8 cellular contexts compared by ENCODE assay signal in the genomic region with DNA sequence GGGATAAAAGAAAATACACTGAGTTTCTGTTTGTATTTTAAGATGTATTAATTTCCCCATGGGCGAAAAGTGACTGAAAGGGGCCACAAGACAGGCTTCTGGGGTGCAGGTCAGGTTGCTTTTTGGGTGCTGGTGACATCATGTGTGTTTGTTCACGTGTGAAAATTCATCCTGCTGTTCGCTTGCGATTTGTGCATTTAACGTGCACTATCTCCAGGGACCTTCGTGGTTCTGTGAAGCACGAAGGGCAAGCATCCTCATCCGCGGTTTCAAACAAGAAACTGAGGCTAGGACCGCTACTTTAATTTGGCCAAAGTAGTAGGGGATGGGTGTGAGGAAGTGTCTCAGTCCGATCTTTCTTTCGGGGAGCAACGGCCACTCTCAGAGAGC. TPM values are rescaled to one million over a fixed set of nuclear protein-coding genes. Genes with fewer than 3 reads are reported as not detected.
DNase-seq lines count a peak whose midpoint lies in the region; ATAC-seq, FAIRE-seq and TF ChIP-seq lines count a peak whose summit lies in the region.

No MANE protein-coding gene starts in this region.

- TF ChIP-seq CTCF in HepG2 (CRISPR knock-in tag; IDR thresholded peaks at IDR 0.05) (no peak), transverse colon (IDR thresholded peaks at IDR 0.05) (no peak)

- peaks cover 28% of the 10 kb centered on the region for H3K79me2 ChIP-seq in HepG2 (ENCODE audit: insufficient read depth, low read length)

- no TSS peak for BruUV-seq in HepG2 (replicated peaks; lab: Mats Ljungman, UMichigan)

- H3K27me3 ChIP-seq in HepG2 (ENCODE audit: control insufficient read depth in 1 of 2, insufficient read depth in 2 of 2, low read length in 2 of 2), result no peaks in the 10 kb centered on the region; a peak in 1 of 5 replicates
- no peaks in the 10 kb centered on the region for H3K27me3 ChIP-seq in transverse colon

- H3K27me3 Mint-ChIP-seq in activated T-cell treated with anti-CD3 and anti-CD28 coated beads, Interleukin-2, amount 50 U/mL, for 72 hours (ENCODE audit: low read depth), result peaks cover 24% of the 10 kb centered on the region
- peaks cover 16% of the 10 kb centered on the region for H3K27me3 Mint-ChIP-seq in activated T-helper 2 cell treated with anti-CD3 and anti-CD28 coated beads, Interferon-gamma antibody, Interleukin-2, Interleukin-4, amounts not matched to agents 10 μg/mL and 5 μg/mL and 100 μg/mL, durations not matched to agents 14 hours and 24 hours and 36 hours (ENCODE audit: low read depth)

- no peaks in the 10 kb centered on the region for H3K9me3 Mint-ChIP-seq in activated T-cell treated with anti-CD3 and anti-CD28 coated beads, Interleukin-2, amount 50 U/mL, for 72 hours
- no peaks in the 10 kb centered on the region for H3K9me3 Mint-ChIP-seq in activated T-helper 2 cell treated with anti-CD3 and anti-CD28 coated beads, Interferon-gamma antibody, Interleukin-2, Interleukin-4, amounts not matched to agents 10 μg/mL and 5 μg/mL and 100 μg/mL, durations not matched to agents 14 hours and 24 hours and 36 hours

- 0 out of 2 replicates have a peak, but pooled peaks cover 8% of the 10 kb centered on the region for H4K20me1 ChIP-seq in HepG2 (ENCODE audit: insufficient read depth, low read length)

- no peaks in the 10 kb centered on the region for H3K9me3 ChIP-seq in HepG2 (ENCODE audit: low read length)
- no peaks in the 10 kb centered on the region for H3K9me3 ChIP-seq in transverse colon

- H3K4me1 Mint-ChIP-seq in activated T-cell treated with anti-CD3 and anti-CD28 coated beads, Interleukin-2, amount 50 U/mL, for 72 hours (ENCODE audit: low read depth), result peaks cover 16% of the 10 kb centered on the region
- H3K4me1 Mint-ChIP-seq in activated T-helper 2 cell treated with anti-CD3 and anti-CD28 coated beads, Interferon-gamma antibody, Interleukin-2, Interleukin-4, amounts not matched to agents 10 μg/mL and 5 μg/mL and 100 μg/mL, durations not matched to agents 14 hours and 24 hours and 36 hours (ENCODE audit: low read depth), result peaks cover 10% of the 10 kb centered on the region

- H3K4me1 ChIP-seq in HepG2 (ENCODE audit: insufficient read depth, low read length) (peaks cover 35% of the 10 kb centered on the region), transverse colon (peaks cover 3 to 34% (median 27%) of the 10 kb centered on the region in 4 donors)

- H3K27ac ChIP-seq in HepG2 (ENCODE audit: extremely low read length, insufficient read depth, low read length), result peak overlapping the region; percentile 67
- H3K27ac ChIP-seq in transverse colon, result peak overlapping the region; percentile 84 to 92 (median 91)

- no peak overlapping the region for H3K27ac Mint-ChIP-seq in activated T-cell treated with anti-CD3 and anti-CD28 coated beads, Interleukin-2, amount 50 U/mL, for 72 hours
- peak overlapping the region; percentile 59 for H3K27ac Mint-ChIP-seq in activated T-helper 2 cell treated with anti-CD3 and anti-CD28 coated beads, Interferon-gamma antibody, Interleukin-2, Interleukin-4, amounts not matched to agents 10 μg/mL and 5 μg/mL and 100 μg/mL, durations not matched to agents 14 hours and 24 hours and 36 hours

- no peak overlapping the region for H2AFZ ChIP-seq in HepG2 (ENCODE audit: low read length)

- in situ Hi-C loops in HepG2 (cut with HindIII; ENCODE audit: extremely low pct_ligation_motif_present, low pct_unique_long_range_greater_than_20kb), result loop anchor here (5.0 kb wide), 3 partner anchors 72 to 142 kb away; no protein-coding TSS in a partner anchor
- in situ Hi-C loops in transverse colon (cut with MboI; ENCODE audit: low pct_ligation_motif_present in 1 of 4, low pct_unique_long_range_greater_than_20kb in 1 of 4, low sequenced_read_pairs in 3 of 4), result no loop called here

- H3K4me3 Mint-ChIP-seq in activated T-cell treated with anti-CD3 and anti-CD28 coated beads, Interleukin-2, amount 50 U/mL, for 72 hours, result peak overlapping the region; percentile 87 to 99
- peak overlapping the region; percentile 81 for H3K4me3 Mint-ChIP-seq in activated T-helper 2 cell treated with anti-CD3 and anti-CD28 coated beads, Interferon-gamma antibody, Interleukin-2, Interleukin-4, amounts not matched to agents 10 μg/mL and 5 μg/mL and 100 μg/mL, durations not matched to agents 14 hours and 24 hours and 36 hours (ENCODE audit: low read depth)

- FAIRE-seq in HepG2 (lab: Jason Lieb, UNC) (no peak), RCC 7860 (lab: Jason Lieb, UNC) (no peak)

- DNase-seq in activated T-cell treated with anti-CD3 and anti-CD28 coated beads, Interleukin-2, amount 50 U/mL, for 72 hours, result no peak
- DNase-seq in activated T-cell treated with anti-CD3 and anti-CD28 coated beads, Interleukin-2, amount 50 U/mL, for 1 hour, result no peak
- no peak for DNase-seq in activated T-helper 2 cell treated with anti-CD3 and anti-CD28 coated beads, Interferon-gamma antibody, Interleukin-2, Interleukin-4, amounts not matched to agents 10 μg/mL and 5 μg/mL and 100 μg/mL, durations not matched to agents 14 hours and 24 hours and 36 hours (ENCODE audit: low spot score)
- DNase-seq in HepG2 (ENCODE audit: low spot score) (no peak), transverse colon (no peak), RCC 7860 (ENCODE audit: low spot score) (no peak), COLO829 (ENCODE audit: low spot score) (no peak), NCI-H2029 treated with DMSO at 0.1 percent for 48 hours (lab: John Stamatoyannopoulos, UW) (no peak)

- intact Hi-C loops in activated T-helper 2 cell treated with anti-CD3 and anti-CD28 coated beads, Interferon-gamma antibody, Interleukin-2, Interleukin-4, amounts not matched to agents 10 μg/mL and 5 μg/mL and 100 μg/mL, durations not matched to agents 14 hours and 24 hours and 36 hours (cut with micrococcal nuclease), result loop anchor here (5.0 kb wide), 2 partner anchors 63 to 1142 kb away; partner anchors contain the start of gene RNU6-1
- intact Hi-C loops in HepG2 (cut with micrococcal nuclease; ENCODE audit: unreplicated experiment) (loop anchor here (5.0 kb wide), 1 partner anchor 142 kb away; no protein-coding TSS in a partner anchor), transverse colon (cut with DNase I; ENCODE audit: low total_unique reads) (loop anchor here (5.0 kb wide), 3 partner anchors 72 to 152 kb away; no protein-coding TSS in a partner anchor)

- H3K4me2 ChIP-seq in HepG2 (ENCODE audit: low read depth, low read length), result peak overlapping the region; percentile 99

- TF ChIP-seq POLR2A in HepG2 (IDR thresholded peaks at IDR 0.05; ENCODE audit: insufficient read depth in 1 of 2, low read depth in 2 of 2, low read length in 2 of 2), result no peak
- no peak for TF ChIP-seq POLR2A in transverse colon (IDR thresholded peaks at IDR 0.05)

- 14% methylated on average over 13 of the region's 13 CpGs for WGBS in HepG2 (ENCODE audit: low lambda C conversion rate)
- WGBS in transverse colon (ENCODE audit: low coverage in 1 of 2), 2 donors, result 9 to 38% methylated on average over 1 to 13 of the region's 13 CpGs

- POLR2A ChIA-PET in HepG2 (lab: Yijun Ruan, JAX), result interaction anchor here (0.6 to 6.0 kb wide), 10 partner anchors 14 to 195 kb away, joined by 3 to 96 read pairs (median 4); partner anchors contain the start of genes RPL4 and ZWILCH

- TF ChIP-seq EP300 in HepG2 (IDR thresholded peaks at IDR 0.05; ENCODE audit: low read depth in 2 of 2, low read length in 2 of 2), result no peak
- TF ChIP-seq EP300 in HepG2 (CRISPR knock-in tag; IDR thresholded peaks at IDR 0.05; ENCODE audit: borderline replicate concordance), result no peak
- no peak for TF ChIP-seq EP300 in transverse colon (IDR thresholded peaks at IDR 0.05; ENCODE audit: low read depth)

- TF ChIP-seq RAD21 in HepG2 (CRISPR knock-in tag; IDR thresholded peaks at IDR 0.05), result no peak

- H3K4me3 ChIP-seq in HepG2 (replicated peaks in 1 of 3; ENCODE audit: insufficient read depth in 1 of 3, low read depth in 2 of 3, low read length in 3 of 3) (peak overlapping the region; percentile 72 to 82 (median 80)), transverse colon (peak overlapping the region; percentile 31 to 78 (median 73))

- CTCF ChIA-PET in HepG2 (lab: Yijun Ruan, JAX; ENCODE audit: low intra/inter-chr PET ratio, low total read pairs), result no interaction called here

- H3K36me3 Mint-ChIP-seq in activated T-cell treated with anti-CD3 and anti-CD28 coated beads, Interleukin-2, amount 50 U/mL, for 72 hours (ENCODE audit: insufficient read depth in 2 of 2), result peaks cover 2% of the 10 kb centered on the region in 2 donors
- H3K36me3 Mint-ChIP-seq in activated T-helper 2 cell treated with anti-CD3 and anti-CD28 coated beads, Interferon-gamma antibody, Interleukin-2, Interleukin-4, amounts not matched to agents 10 μg/mL and 5 μg/mL and 100 μg/mL, durations not matched to agents 14 hours and 24 hours and 36 hours (ENCODE audit: low read depth), result no peaks in the 10 kb centered on the region

- no peak for ATAC-seq in activated T-cell treated with anti-CD3 and anti-CD28 coated beads, Interleukin-2, amount 50 U/mL, for 72 hours (replicated peaks in 1 of 2)
- no peak for ATAC-seq in HepG2

- H3K36me3 ChIP-seq in HepG2 (replicated peaks in 1 of 2; ENCODE audit: control insufficient read depth in 1 of 2, insufficient read depth in 2 of 2, low read length in 2 of 2), result no peaks in the 10 kb centered on the region
- no peaks in the 10 kb centered on the region for H3K36me3 ChIP-seq in transverse colon

- peak overlapping the region; percentile 77 for H3K9ac ChIP-seq in HepG2 (ENCODE audit: insufficient read depth, low read depth, low read length)

RNA-seq across cellular contexts. Expression of gene SMAD6, which starts 1.6 kb away (rescaled TPM):
- total RNA-seq in activated T-cell treated with anti-CD3 and anti-CD28 coated beads, Interleukin-2, amount 50 U/mL, for 72 hours, result under 1 TPM; 0.31 to 0.35 TPM
- 0.43 and 0.57 TPM in 2 replicates for total RNA-seq in activated T-helper 2 cell treated with anti-CD3 and anti-CD28 coated beads, Interferon-gamma antibody, Interleukin-2, Interleukin-4, amounts not matched to agents 10 μg/mL and 5 μg/mL and 100 μg/mL, durations not matched to agents 14 hours and 24 hours and 36 hours
- total RNA-seq in HepG2 (2016; rRNA removed; fragmentation: Illumina TruSeq; extraction: Trizol) (2.6 and 4.4 TPM in 2 replicates), transverse colon (100 to 1,000 TPM in 1 of 4 donors, 10 to 100 TPM in 1, 1 to 10 TPM in 2; 6.7 to 214 (median 9.3) TPM)
- 0.79 and 0.91 TPM in 2 replicates for total RNA-seq in HepG2 (2016; cell fraction: cytosol; rRNA removed; fragmentation: Illumina TruSeq; extraction: Trizol; ENCODE audit: low read depth)
- 2.3 and 4.5 TPM in 2 replicates for total RNA-seq in HepG2 (2016; cell fraction: insoluble cytoplasmic fraction; rRNA removed; fragmentation: Illumina TruSeq; extraction: Trizol)
- total RNA-seq in HepG2 (2016; cell fraction: membrane; rRNA removed; fragmentation: Illumina TruSeq; extraction: Trizol), result 2.0 and 2.2 TPM in 2 replicates
- total RNA-seq in HepG2 (2016; cell fraction: nucleus; rRNA removed; fragmentation: Illumina TruSeq; extraction: Trizol), result 7.0 and 9.1 TPM in 2 replicates
- polyA plus RNA-seq in HepG2 (2011; rRNA removed), result 3.1 and 3.3 TPM in 2 replicates
- 1.3 and 2.9 TPM in 2 replicates for polyA plus RNA-seq in HepG2 (2011; cell fraction: cytosol; rRNA removed)
- 6.7 and 14.1 TPM in 2 replicates for polyA plus RNA-seq in HepG2 (2011; cell fraction: nucleus; rRNA removed)
- polyA plus RNA-seq in HepG2 (2012), result 3.3 and 3.9 TPM in 2 replicates
- 1.1 and 2.0 TPM in 2 replicates for polyA plus RNA-seq in HepG2 (2016; cell fraction: cytosol; fragmentation: Illumina TruSeq; extraction: Trizol; ENCODE audit: low read depth)
- polyA plus RNA-seq in HepG2 (2016; cell fraction: insoluble cytoplasmic fraction; fragmentation: Illumina TruSeq; extraction: Trizol; ENCODE audit: low read depth), result 2.3 and 2.9 TPM in 2 replicates
- polyA plus RNA-seq in HepG2 (2016; cell fraction: membrane; fragmentation: Illumina TruSeq; extraction: Trizol; ENCODE audit: low read depth), result 1.5 and 2.1 TPM in 2 replicates
- 7.1 and 8.1 TPM in 2 replicates for polyA plus RNA-seq in HepG2 (2016; cell fraction: nucleus; fragmentation: Illumina TruSeq; extraction: Trizol; ENCODE audit: insufficient read depth, low read depth)
- polyA minus RNA-seq in HepG2 (2011; rRNA and poly(A)+ RNA removed; ENCODE audit: low replicate concordance), result 19.3 and 109 TPM in 2 replicates
- polyA minus RNA-seq in HepG2 (2011; cell fraction: cytosol; rRNA and poly(A)+ RNA removed), result 5.3 and 5.6 TPM in 2 replicates
- polyA minus RNA-seq in HepG2 (2011; cell fraction: nucleus; rRNA and poly(A)+ RNA removed), result 11.7 and 25.1 TPM in 2 replicates
